Comparison of ENCODE assay signal across 18 cellular contexts in the genomic region with DNA sequence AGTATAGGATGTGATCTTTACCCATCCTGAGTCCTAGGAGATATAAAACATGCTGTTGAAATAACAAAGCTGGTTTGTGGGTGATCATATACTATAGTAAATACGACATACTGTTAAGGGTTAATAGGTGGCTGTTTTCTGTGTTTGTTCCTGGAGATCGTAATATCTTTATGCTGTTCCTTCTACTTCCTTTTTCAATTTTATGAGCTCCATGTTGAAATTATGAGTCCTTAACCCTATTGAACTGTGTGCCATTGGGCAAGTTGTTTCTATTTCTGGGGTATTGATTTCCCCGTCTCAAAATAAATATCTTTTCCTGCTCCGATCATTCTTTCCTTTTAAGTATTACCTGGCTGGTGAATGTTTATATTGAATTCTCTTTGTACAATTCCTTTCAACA.
DNase-seq lines count a peak whose midpoint lies in the region; ATAC-seq, FAIRE-seq and TF ChIP-seq lines count a peak whose summit lies in the region.
"Had no signal": no experiment of that assay in that cellular context is flagged by ENCODE, and none has a peak within 500 bp of the region (broad histone marks: within the 10 kb centered on the region; RNA-seq: fewer than 3 reads in every experiment).

No MANE protein-coding gene starts in this region.

- CTCF ChIA-PET in Calu3 (lab: Charles Lee) = interaction anchor here (0.6 to 1.8 kb wide), 9 partner anchors 10 to 1271 kb away, joined by 3 to 6 read pairs (median 4); no protein-coding TSS in a partner anchor

- no TSS peak for BruUV-seq in Calu3 (replicated peaks; lab: Mats Ljungman, UMichigan)

- DNase-seq in Calu3 (no peak), NOMO-1 treated with dmso at 0.1 percent for 144 hours (lab: John Stamatoyannopoulos, UW; ENCODE audit: unreplicated experiment) (peak; percentile 90), esophagus muscularis mucosa (ENCODE audit: extremely low spot score) (no peak), psoas muscle (no peak), frontal cortex (ENCODE audit: low spot score in 2 of 2) (no peak), NCI-H2081 treated with DMSO at 0.1 percent for 48 hours (lab: John Stamatoyannopoulos, UW) (no peak), HuH-7 (ENCODE audit: low spot score) (no peak), D721Med (ENCODE audit: insufficient read length, low spot score) (no peak)
- DNase-seq: activated CD4-positive, alpha-beta T cell treated with anti-CD3 and anti-CD28 coated beads, Interleukin-2, amount 50 U/mL, for 4 hours; activated T-cell treated with anti-CD3 and anti-CD28 coated beads, Interleukin-2, amount 50 U/mL, for 24 hours; effector CD4-positive, alpha-beta T cell; naive thymus-derived CD8-positive, alpha-beta T cell; NCI-H2107; NCI-H526 had no signal

- 55% methylated on average over 4 of the region's 4 CpGs for WGBS in esophagus muscularis mucosa
- WGBS in psoas muscle, 3 donors = 66 to 73% (median 70%) methylated on average over 4 of the region's 4 CpGs

- TF ChIP-seq EP300 in esophagus muscularis mucosa (IDR thresholded peaks at IDR 0.05) = no peak

- H3K27me3 ChIP-seq in esophagus muscularis mucosa = no peaks in the 10 kb centered on the region
- no peaks in the 10 kb centered on the region for H3K27me3 ChIP-seq in psoas muscle (ENCODE audit: insufficient read depth in 3 of 3, low read length in 2 of 3)

- TF ChIP-seq CTCF in Calu3 (IDR thresholded peaks at IDR 0.05; ENCODE audit: unreplicated experiment) (no peak), esophagus muscularis mucosa (IDR thresholded peaks at IDR 0.05) (no peak), psoas muscle (IDR thresholded peaks at IDR 0.05) (no peak), D721Med (IDR thresholded peaks at IDR 0.05; ENCODE audit: insufficient read depth, missing control alignments) (no peak)

- peak overlapping the region; percentile 24 for H3K4me3 Mint-ChIP-seq in Calu3 (ENCODE audit: low read depth, unreplicated experiment)
- H3K4me3 Mint-ChIP-seq: activated T-cell treated with anti-CD3 and anti-CD28 coated beads, Interleukin-2, amount 50 U/mL, for 24 hours; GM23338; naive thymus-derived CD8-positive, alpha-beta T cell; stimulated activated naive CD8-positive, alpha-beta T cell treated with anti-CD3 and anti-CD28 coated beads, Interleukin-15, Interleukin-2, amounts not matched to agents 100 ng/mL and 50 ng/mL, for 24 hours had no signal

- H3K36me3 Mint-ChIP-seq in Calu3 (ENCODE audit: insufficient read depth, unreplicated experiment) = peaks cover 21% of the 10 kb centered on the region

- peaks cover 52% of the 10 kb centered on the region for H3K4me1 Mint-ChIP-seq in Calu3 (ENCODE audit: low read depth, unreplicated experiment)

- peak overlapping the region; percentile 90 to 98 (median 93) for H3K27ac ChIP-seq in esophagus muscularis mucosa (replicated peaks in 1 of 4)
- peak overlapping the region; percentile 60 for H3K27ac ChIP-seq in psoas muscle

- FAIRE-seq in frontal cortex (lab: Jason Lieb, UNC) = no peak
- no peak for FAIRE-seq in D721Med (lab: Jason Lieb, UNC)
- FAIRE-seq: bronchial epithelial cell had no signal

- no peaks in the 10 kb centered on the region for H3K27me3 Mint-ChIP-seq in Calu3 (ENCODE audit: unreplicated experiment)
- H3K27me3 Mint-ChIP-seq: activated T-cell treated with anti-CD3 and anti-CD28 coated beads, Interleukin-2, amount 50 U/mL, for 24 hours; naive thymus-derived CD8-positive, alpha-beta T cell; stimulated activated naive CD8-positive, alpha-beta T cell treated with anti-CD3 and anti-CD28 coated beads, Interleukin-15, Interleukin-2, amounts not matched to agents 100 ng/mL and 50 ng/mL, for 24 hours had no signal

- intact Hi-C loops in Calu3 (cut with micrococcal nuclease; ENCODE audit: unreplicated experiment) = loop anchor here (2.0 kb wide), 1 partner anchor 50 kb away; no protein-coding TSS in a partner anchor
- intact Hi-C loops in esophagus muscularis mucosa (cut with DNase I) = loop anchor here (5.0 kb wide), 3 partner anchors 42 to 522 kb away; partner anchors contain the start of gene BCL6
- intact Hi-C loops in psoas muscle (cut with DNase I) = loop anchor here in 1 of 2 donors (5.0 to 10.0 kb wide), 2 partner anchors 37 to 114 kb away; partner anchors contain the start of gene LPP

- H3K4me3 ChIP-seq in esophagus muscularis mucosa (no peak overlapping the region), psoas muscle (no peak overlapping the region)
- H3K4me3 ChIP-seq: GM23338 had no signal

- ATAC-seq in psoas muscle = no peak
- ATAC-seq: activated naive CD4-positive, alpha-beta T cell treated with anti-CD3 and anti-CD28 coated beads, Interleukin-2, amount 50 U/mL, for 72 hours; GM23338; naive thymus-derived CD8-positive, alpha-beta T cell had no signal

- H3K36me3 ChIP-seq in esophagus muscularis mucosa (no peaks in the 10 kb centered on the region), psoas muscle (ENCODE audit: insufficient read depth in 1 of 2, low read depth in 1 of 2) (no peaks in the 10 kb centered on the region)

- TF ChIP-seq POLR2A in esophagus muscularis mucosa (IDR thresholded peaks at IDR 0.05; ENCODE audit: low read depth) = no peak

- H3K9me3 ChIP-seq in esophagus muscularis mucosa (no peaks in the 10 kb centered on the region), psoas muscle (no peaks in the 10 kb centered on the region)

- no peaks in the 10 kb centered on the region for H3K9me3 Mint-ChIP-seq in Calu3 (ENCODE audit: low read depth, unreplicated experiment)
- H3K9me3 Mint-ChIP-seq: GM23338; naive thymus-derived CD8-positive, alpha-beta T cell; stimulated activated naive CD8-positive, alpha-beta T cell treated with anti-CD3 and anti-CD28 coated beads, Interleukin-15, Interleukin-2, amounts not matched to agents 100 ng/mL and 50 ng/mL, for 24 hours had no signal

- H3K27ac Mint-ChIP-seq in Calu3 (ENCODE audit: unreplicated experiment) = peak overlapping the region; percentile 88
- H3K27ac Mint-ChIP-seq: activated naive CD4-positive, alpha-beta T cell treated with anti-CD3 and anti-CD28 coated beads, Interleukin-2, amount 50 U/mL, for 72 hours; activated T-cell treated with anti-CD3 and anti-CD28 coated beads, Interleukin-2, amount 50 U/mL, for 24 hours; naive thymus-derived CD8-positive, alpha-beta T cell; stimulated activated naive CD8-positive, alpha-beta T cell treated with anti-CD3 and anti-CD28 coated beads, Interleukin-15, Interleukin-2, amounts not matched to agents 100 ng/mL and 50 ng/mL, for 24 hours had no signal

- H3K4me1 ChIP-seq in esophagus muscularis mucosa = peaks cover 75 to 100% (median 97%) of the 10 kb centered on the region in 4 donors
- peaks cover 55% of the 10 kb centered on the region for H3K4me1 ChIP-seq in psoas muscle
